Comparison of ENCODE assay signal across 8 cellular contexts in genomic region chr19:57191141-57192063, GRCh38. TPM values are rescaled to one million over a fixed set of nuclear protein-coding genes. Genes with fewer than 3 reads are reported as not detected.
DNase-seq lines count a peak whose midpoint lies in the region; ATAC-seq and TF ChIP-seq lines count a peak whose summit lies in the region.

ZNF264 (plus strand) TSS chr19:57191500; CDS start chr19:57191914, 414 bp downstream.

- DNase-seq in NCI-H2029 (lab: John Stamatoyannopoulos, UW) = peak; percentile 74
- peak; percentile 90 for DNase-seq in UCSD-AML1 (lab: John Stamatoyannopoulos, UW; ENCODE audit: unreplicated experiment)
- peak; percentile 60 for DNase-seq in iPS DF 6.9 (ENCODE audit: low read depth, low spot score)
- DNase-seq in sigmoid colon = peak; percentile 95
- DNase-seq in HAP-1 (ENCODE audit: low spot score in 2 of 2) = no peak

- peaks cover 23 to 36% (median 31%) of the 10 kb centered on the region in 5 experiments for H3K9me3 Mint-ChIP-seq in brain

- TF ChIP-seq POLR2A in GM15510 (IDR thresholded peaks at IDR 0.05; ENCODE audit: borderline replicate concordance, extremely low read depth, insufficient read length) (peak; percentile 73), sigmoid colon (IDR thresholded peaks at IDR 0.05) (peak; percentile 11 to 33)

- H3K36me3 Mint-ChIP-seq in brain = peaks cover 66% of the 10 kb centered on the region

- peaks cover 35% of the 10 kb centered on the region for H3K4me1 Mint-ChIP-seq in brain

- H3K4me3 ChIP-seq in iPS DF 6.9 (ENCODE audit: low read length) (peak within 1 kb of the TSS; percentile 77), sigmoid colon (peak within 1 kb of the TSS; percentile 69 to 96 (median 82)), HAP-1 (no peak within 1 kb of the TSS)

- in situ Hi-C loops in HAP-1 (cut with MboI; ENCODE audit: low sequenced_read_pairs) = no loop called here

- no peaks in the 10 kb centered on the region for H3K4me1 ChIP-seq in iPS DF 6.9 (ENCODE audit: control insufficient read depth, insufficient read depth, low read length)
- peaks cover 0 to 30% (median 16%) of the 10 kb centered on the region in 4 donors for H3K4me1 ChIP-seq in sigmoid colon
- no peaks in the 10 kb centered on the region for H3K4me1 ChIP-seq in HAP-1

- H3K36me3 ChIP-seq in iPS DF 6.9 (ENCODE audit: control insufficient read depth, insufficient read depth, low read length) (no peaks in the 10 kb centered on the region; the same call in 1 of the 2 replicates), sigmoid colon (peaks cover 6 to 36% (median 32%) of the 10 kb centered on the region in 4 donors), HAP-1 (replicated peaks) (no peaks in the 10 kb centered on the region)

- ATAC-seq in HG02884 (IDR thresholded peaks at IDR 0.05; ENCODE audit: unreplicated experiment) = peak; percentile 89

- H3K27ac ChIP-seq in iPS DF 6.9 (ENCODE audit: low read length) (no peak within 1 kb of the TSS), sigmoid colon (peak within 1 kb of the TSS; percentile 82 to 90 (median 86))

- H3K27me3 ChIP-seq in iPS DF 6.9 (ENCODE audit: control insufficient read depth, insufficient read depth, low read length) (no peaks in the 10 kb centered on the region), sigmoid colon (no peaks in the 10 kb centered on the region), HAP-1 (ENCODE audit: low read depth) (no peaks in the 10 kb centered on the region)

- WGBS in iPS DF 6.9 (ENCODE audit: insufficient coverage, insufficient read length) = no CpG with 5 or more reads among the region's 81 CpGs
- WGBS in sigmoid colon, 2 donors = 1 to 3% methylated on average over 81 of the region's 81 CpGs

- intact Hi-C loops in sigmoid colon (cut with DNase I) = loop anchor here (2.0 to 5.0 kb wide), 3 partner anchors 19 to 91 kb away; partner anchors contain the start of genes ZNF460 and ZNF805

- peaks cover 16% of the 10 kb centered on the region for H3K27me3 Mint-ChIP-seq in brain

- TF ChIP-seq EP300 in sigmoid colon (IDR thresholded peaks at IDR 0.05) = no peak

- H3K27ac Mint-ChIP-seq in brain = peak within 1 kb of the TSS; percentile 95 to 100 (median 98)

- TF ChIP-seq CTCF in brain (conservative IDR thresholded peaks at IDR 0.05) (no peak), sigmoid colon (IDR thresholded peaks at IDR 0.05) (no peak)

- peak within 1 kb of the TSS; percentile 98 to 100 (median 99) for H3K4me3 Mint-ChIP-seq in brain

- H3K9me3 ChIP-seq in iPS DF 6.9 (ENCODE audit: control insufficient read depth, insufficient read depth, low read length) = no peaks in the 10 kb centered on the region
- peaks cover 0 to 10% (median 0%) of the 10 kb centered on the region in 4 donors for H3K9me3 ChIP-seq in sigmoid colon
- H3K9me3 ChIP-seq in HAP-1 = no peaks in the 10 kb centered on the region

RNA-seq across cellular contexts. Expression of gene ZNF264, which starts in this region (rescaled TPM):
- polyA plus RNA-seq in brain (ENCODE audit: insufficient read depth, low read depth, low replicate concordance) (5.7 TPM), sigmoid colon (1 to 10 TPM; 1.2 to 5.0 (median 2.8) TPM)
- 10 to 100 TPM; 18.5 to 39.6 (median 28.0) TPM for total RNA-seq in sigmoid colon

Comparison
In these comparisons a context has a peak if more than half of its experiments do, and no peak if none do; other contexts are left out.
1. DNase-seq: peak in NCI-H2029 (single experiment), UCSD-AML1 (single experiment), iPS DF 6.9 (single experiment) and sigmoid colon (single experiment); none in HAP-1 (0 of 2).